In the genomic region with DNA sequence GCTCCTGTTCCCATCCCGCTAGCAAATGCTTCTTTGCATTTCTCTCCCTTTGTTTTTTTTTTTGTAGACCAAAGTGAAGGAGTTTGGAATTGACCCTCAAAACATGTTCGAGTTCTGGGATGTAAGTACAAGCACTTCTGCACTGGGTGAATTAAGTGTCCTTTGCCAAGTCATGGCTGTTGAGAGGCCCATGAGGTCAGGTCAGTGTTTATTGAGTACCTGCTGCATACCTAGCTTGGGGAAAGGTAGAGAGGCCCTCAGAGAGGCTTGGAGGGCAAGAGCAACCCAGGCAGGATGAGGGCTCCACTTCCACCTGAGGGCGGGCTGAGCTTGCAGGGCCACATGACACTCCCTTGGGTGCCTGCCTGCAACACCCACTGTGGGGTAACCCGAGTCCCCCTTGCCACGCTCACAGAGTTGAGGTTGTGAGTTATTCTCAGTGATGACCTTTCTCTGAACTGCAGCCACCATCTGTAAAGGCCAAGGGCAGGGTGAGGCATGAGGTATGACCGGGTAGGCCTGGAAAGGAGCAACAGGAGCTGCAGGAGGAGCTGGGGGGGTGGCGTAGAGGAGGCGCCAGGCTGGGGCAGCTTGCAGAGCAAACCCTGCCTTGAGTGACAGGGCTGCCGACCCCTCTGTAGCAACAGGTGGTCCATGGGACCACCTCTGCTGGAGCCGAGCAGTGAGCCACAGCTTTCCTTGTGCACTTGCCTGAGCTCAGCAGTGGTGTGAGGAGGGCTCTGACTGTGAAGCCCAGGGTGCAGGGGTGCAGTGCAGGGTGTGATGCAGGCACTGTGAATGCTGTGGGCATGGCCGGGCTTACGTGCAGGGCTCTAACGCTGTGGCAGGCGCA, we compare ENCODE assay signal across 16 cellular contexts. TPM values are rescaled to one million over a fixed set of nuclear protein-coding genes. Genes with fewer than 3 reads are reported as not detected.
DNase-seq lines count a peak whose midpoint lies in the region; ATAC-seq and TF ChIP-seq lines count a peak whose summit lies in the region.
"Had no signal": no experiment of that assay in that cellular context is flagged by ENCODE, and none has a peak within 500 bp of the region (broad histone marks: within the 10 kb centered on the region; RNA-seq: fewer than 3 reads in every experiment).

No MANE protein-coding gene starts in this region.

- H3K9me3 Mint-ChIP-seq in stimulated activated naive CD8-positive, alpha-beta T cell treated with anti-CD3 and anti-CD28 coated beads, Interleukin-15, amount 100 ng/mL, for 72 hours, result no peaks in the 10 kb centered on the region
- H3K9me3 Mint-ChIP-seq in endothelial cell (ENCODE audit: unreplicated experiment), result no peaks in the 10 kb centered on the region
- no peaks in the 10 kb centered on the region for H3K9me3 Mint-ChIP-seq in nephron progenitor cell
- H3K9me3 Mint-ChIP-seq: CD8-positive, alpha-beta T cell had no signal

- peaks cover 87% of the 10 kb centered on the region for H3K36me3 ChIP-seq in osteoblast (ENCODE audit: insufficient read depth, low read length)
- H3K36me3 ChIP-seq in lower lobe of right lung, result peaks cover 87% of the 10 kb centered on the region

- H3K27ac Mint-ChIP-seq in stimulated activated naive CD8-positive, alpha-beta T cell treated with anti-CD3 and anti-CD28 coated beads, Interleukin-15, amount 100 ng/mL, for 72 hours, result no peak overlapping the region
- H3K27ac Mint-ChIP-seq in endothelial cell (ENCODE audit: unreplicated experiment) (no peak overlapping the region), nephron progenitor cell (no peak overlapping the region)
- H3K27ac Mint-ChIP-seq: B cell; CD8-positive, alpha-beta T cell had no signal

- no peak overlapping the region for H3K4me3 Mint-ChIP-seq in stimulated activated naive CD8-positive, alpha-beta T cell treated with anti-CD3 and anti-CD28 coated beads, Interleukin-15, amount 100 ng/mL, for 72 hours
- H3K4me3 Mint-ChIP-seq in endothelial cell (ENCODE audit: unreplicated experiment), result peak overlapping the region; percentile 37
- no peak overlapping the region for H3K4me3 Mint-ChIP-seq in nephron progenitor cell
- H3K4me3 Mint-ChIP-seq: B cell; CD8-positive, alpha-beta T cell had no signal

- DNase-seq in stimulated activated naive CD8-positive, alpha-beta T cell treated with anti-CD3 and anti-CD28 coated beads, Interleukin-15, Interleukin-2, amounts not matched to agents 100 U/mL and 50 U/mL, for 24 hours, result no peak
- no peak for DNase-seq in stimulated activated naive CD8-positive, alpha-beta T cell treated with anti-CD3 and anti-CD28 coated beads, Interleukin-15, amount 100 ng/mL, for 72 hours
- DNase-seq in endothelial cell (ENCODE audit: low spot score), result no peak
- DNase-seq in osteoblast (ENCODE audit: insufficient read length, low spot score, missing footprints), result peak; percentile 66
- no peak for DNase-seq in lower lobe of right lung
- no peak for DNase-seq in nephron progenitor cell
- no peak for DNase-seq in T-helper 9 cell
- DNase-seq: Calu3; CD8-positive, alpha-beta T cell; DMS79 treated with DMSO at 0.1 percent for 48 hours; GF-D8; GOT3; H7 had no signal

- intact Hi-C loops in lower lobe of right lung (cut with DNase I), result no loop called here

- no peak overlapping the region for H3K4me2 ChIP-seq in osteoblast (ENCODE audit: insufficient read depth, low read length)
- H3K4me2 ChIP-seq: BLaER1 treated with 17β-estradiol and CSF1 and Interleukin-3, amounts not matched to agents 10 nM and 100 nM had no signal

- H3K27ac ChIP-seq in osteoblast (ENCODE audit: low read depth, low read length), result no peak overlapping the region
- H3K27ac ChIP-seq in lower lobe of right lung, result no peak overlapping the region
- H3K27ac ChIP-seq: BLaER1 treated with 17β-estradiol and CSF1 and Interleukin-3, amounts not matched to agents 10 nM and 100 nM had no signal

- no peak overlapping the region for H3K4me3 ChIP-seq in osteoblast (ENCODE audit: insufficient read depth, low read length)
- H3K4me3 ChIP-seq in lower lobe of right lung, result no peak overlapping the region
- H3K4me3 ChIP-seq: BLaER1 treated with 17β-estradiol and CSF1 and Interleukin-3, amounts not matched to agents 10 nM and 100 nM had no signal

- no peaks in the 10 kb centered on the region for H3K27me3 ChIP-seq in osteoblast (ENCODE audit: insufficient read depth, low read length)
- H3K27me3 ChIP-seq in lower lobe of right lung (ENCODE audit: low read depth), result no peaks in the 10 kb centered on the region
- H3K27me3 ChIP-seq: BLaER1 treated with 17β-estradiol and CSF1 and Interleukin-3, amounts not matched to agents 10 nM and 100 nM had no signal

- H3K4me1 ChIP-seq in osteoblast (ENCODE audit: insufficient read depth, low read length) (no peaks in the 10 kb centered on the region), lower lobe of right lung (no peaks in the 10 kb centered on the region)
- H3K4me1 ChIP-seq: BLaER1 treated with 17β-estradiol and CSF1 and Interleukin-3, amounts not matched to agents 10 nM and 100 nM had no signal

- peaks cover 9% of the 10 kb centered on the region for H4K20me1 ChIP-seq in osteoblast (ENCODE audit: insufficient read depth, low read length)

- H3K36me3 Mint-ChIP-seq in endothelial cell (ENCODE audit: low read depth, unreplicated experiment) (peaks cover 58% of the 10 kb centered on the region), nephron progenitor cell (ENCODE audit: low read depth) (peaks cover 72% of the 10 kb centered on the region)

- H3K27me3 Mint-ChIP-seq in stimulated activated naive CD8-positive, alpha-beta T cell treated with anti-CD3 and anti-CD28 coated beads, Interleukin-15, amount 100 ng/mL, for 72 hours, result no peaks in the 10 kb centered on the region
- H3K27me3 Mint-ChIP-seq in endothelial cell (ENCODE audit: unreplicated experiment) (peaks cover 9% of the 10 kb centered on the region), nephron progenitor cell (ENCODE audit: low read depth, poor library complexity) (no peaks in the 10 kb centered on the region)
- H3K27me3 Mint-ChIP-seq: B cell had no signal

- ATAC-seq in stimulated activated naive CD8-positive, alpha-beta T cell treated with anti-CD3 and anti-CD28 coated beads, Interleukin-15, Interleukin-2, amounts not matched to agents 100 U/mL and 50 U/mL, for 24 hours, result peak; percentile 34
- no peak for ATAC-seq in stimulated activated naive CD8-positive, alpha-beta T cell treated with anti-CD3 and anti-CD28 coated beads, Interleukin-15, amount 100 ng/mL, for 72 hours
- no peak for ATAC-seq in lower lobe of right lung
- ATAC-seq: CD8-positive, alpha-beta T cell; HCT116 had no signal

- no peaks in the 10 kb centered on the region for H3K9me3 ChIP-seq in osteoblast (ENCODE audit: low read depth, low read length)
- no peaks in the 10 kb centered on the region for H3K9me3 ChIP-seq in lower lobe of right lung
- H3K9me3 ChIP-seq: BLaER1 treated with 17β-estradiol and CSF1 and Interleukin-3, amounts not matched to agents 10 nM and 100 nM had no signal

- H3K4me1 Mint-ChIP-seq in stimulated activated naive CD8-positive, alpha-beta T cell treated with anti-CD3 and anti-CD28 coated beads, Interleukin-15, amount 100 ng/mL, for 72 hours, result peaks cover 7% of the 10 kb centered on the region
- H3K4me1 Mint-ChIP-seq in endothelial cell (ENCODE audit: unreplicated experiment), result no peaks in the 10 kb centered on the region
- no peaks in the 10 kb centered on the region for H3K4me1 Mint-ChIP-seq in nephron progenitor cell
- H3K4me1 Mint-ChIP-seq: B cell had no signal

- H3K79me2 ChIP-seq in osteoblast (ENCODE audit: insufficient read depth, low read length), result no peaks in the 10 kb centered on the region

- TF ChIP-seq CTCF in endothelial cell (IDR thresholded peaks at IDR 0.05; ENCODE audit: unreplicated experiment) (no peak), osteoblast (IDR thresholded peaks at IDR 0.05; ENCODE audit: extremely low read depth, low read depth, low read length) (no peak), lower lobe of right lung (IDR thresholded peaks at IDR 0.05) (no peak), nephron progenitor cell (IDR thresholded peaks at IDR 0.05) (no peak)

- no peak overlapping the region for H2AFZ ChIP-seq in osteoblast (ENCODE audit: low read length)

RNA-seq across cellular contexts. Expression of a gene that starts 16.6 kb away (rescaled TPM):
- total RNA-seq in endothelial cell (ENCODE audit: unreplicated experiment) (133 TPM), osteoblast (122 and 133 TPM in 2 replicates), lower lobe of right lung (136 TPM)

RNA-seq across cellular contexts. Expression of a gene that starts 22.6 kb away (rescaled TPM):
- 10.3 TPM for total RNA-seq in endothelial cell (ENCODE audit: unreplicated experiment)
- 9.4 and 10.5 TPM in 2 replicates for total RNA-seq in osteoblast
- 8.7 TPM for total RNA-seq in lower lobe of right lung

RNA-seq across cellular contexts. Expression of a gene that starts 46.6 kb away (rescaled TPM):
- total RNA-seq in endothelial cell (ENCODE audit: unreplicated experiment) (93.5 TPM), osteoblast (112 and 121 TPM in 2 replicates), lower lobe of right lung (72.0 TPM)
